ENCODE assay signal across 1 cellular context in genomic region chr19:12362236-12362635, GRCh38. TPM values are rescaled to one million over a fixed set of nuclear protein-coding genes. Genes with fewer than 3 reads are reported as not detected.
"Had no signal": no experiment of that assay in that cellular context is flagged by ENCODE, and none has a peak within 500 bp of the region (broad histone marks: within the 10 kb centered on the region; RNA-seq: fewer than 3 reads in every experiment).

No MANE protein-coding gene starts in this region.

RNA-seq across cellular contexts. Expression of gene ZNF442, which starts 3.2 kb away (rescaled TPM):
- total RNA-seq: PC-9 had no signal
